Comparison of ENCODE assay signal across 8 cellular contexts in the genomic region with DNA sequence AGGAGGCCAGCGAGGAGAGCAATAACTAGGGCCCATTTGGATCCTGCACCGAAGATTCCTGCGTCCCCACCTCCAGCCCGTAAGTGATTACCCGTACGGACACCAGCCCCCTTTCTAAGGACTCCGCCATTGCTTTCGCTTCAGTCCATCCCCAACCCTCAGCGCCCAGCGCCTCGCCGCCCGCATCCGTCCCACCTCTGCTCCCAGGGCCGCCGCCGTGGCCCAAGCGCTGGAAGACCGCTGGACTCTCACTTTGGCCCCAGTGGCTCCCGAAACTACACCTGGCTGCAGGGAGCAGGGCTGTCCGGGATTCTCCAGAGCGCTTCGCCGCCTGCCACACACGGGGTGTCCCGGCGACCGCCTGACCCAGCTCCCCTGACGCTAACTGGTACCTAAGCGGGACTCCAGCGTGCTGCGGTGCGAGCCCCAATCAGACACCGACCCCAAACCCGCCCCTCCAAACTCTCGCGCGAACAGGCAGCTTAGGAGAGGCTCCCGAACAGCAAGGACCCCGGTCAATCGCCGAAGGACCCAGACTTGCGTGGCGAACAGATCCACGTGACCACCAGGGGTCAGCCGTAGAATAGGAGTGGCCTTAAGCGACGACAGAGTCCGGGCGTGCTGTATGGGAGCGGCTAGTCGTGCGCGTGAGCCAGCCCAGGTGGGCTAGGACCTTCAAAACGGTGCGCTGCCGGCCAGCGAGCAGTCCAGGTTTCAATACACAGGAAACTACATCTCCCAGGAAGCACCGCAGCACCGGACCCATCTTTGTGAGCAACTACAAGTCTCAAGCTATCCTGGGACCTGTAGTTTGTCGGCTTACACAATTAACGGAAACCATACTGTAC. TPM values are rescaled to one million over a fixed set of nuclear protein-coding genes. Genes with fewer than 3 reads are reported as not detected.
DNase-seq lines count a peak whose midpoint lies in the region; ATAC-seq and TF ChIP-seq lines count a peak whose summit lies in the region.

CNPY2 (minus strand) TSS at position 363 of the 848 bp plus-strand sequence. CDS start 771 bp downstream, outside the sequence.

- H3K23me2 ChIP-seq in H9 (ENCODE audit: insufficient read length, low read depth, low read length, poor library complexity, severe bottlenecking), result peaks cover 6% of the 10 kb centered on the region

- peaks cover 7 to 42% (median 26%) of the 10 kb centered on the region in 3 experiments; a peak in 6 of 7 replicates for H3K36me3 Mint-ChIP-seq in H9 (ENCODE audit: insufficient read depth in 1 of 3, low read depth in 3 of 3)
- peaks cover 24% of the 10 kb centered on the region for H3K36me3 Mint-ChIP-seq in nephron progenitor cell (ENCODE audit: low read depth)

- H3K9me3 ChIP-seq in ES-I3 (ENCODE audit: control insufficient read depth, insufficient read depth, low read length) (no peaks in the 10 kb centered on the region), H9 (ENCODE audit: control insufficient read depth, low read depth, low read length) (no peaks in the 10 kb centered on the region), MG63 (no peaks in the 10 kb centered on the region)

- H2BK12ac ChIP-seq in H9 (ENCODE audit: insufficient read length, low read depth, low read length), result no peak within 1 kb of the TSS

- peaks cover 7% of the 10 kb centered on the region; the same call in 1 of the 2 replicates for H3K79me2 ChIP-seq in H9 (ENCODE audit: insufficient read depth, low read length)

- H3K79me1 ChIP-seq in H9 (ENCODE audit: insufficient read depth, low read depth, low read length, poor library complexity, severe bottlenecking), result peaks cover 7% of the 10 kb centered on the region

- H3K4me1 ChIP-seq in ES-I3 (ENCODE audit: insufficient read depth, low read length), result peaks cover 5% of the 10 kb centered on the region; the same call in 1 of the 2 replicates
- no peaks in the 10 kb centered on the region for H3K4me1 ChIP-seq in H9 (ENCODE audit: insufficient read depth, low read length)

- H3K14ac ChIP-seq in H9 (ENCODE audit: insufficient read depth, low read length), result peak within 1 kb of the TSS; percentile 84

- peak within 1 kb of the TSS; percentile 70 for H3K18ac ChIP-seq in H9 (ENCODE audit: insufficient read length, low read depth, low read length)

- H4K8ac ChIP-seq in H9 (replicated peaks; ENCODE audit: insufficient read length, low read depth, low read length), result peak within 1 kb of the TSS; percentile 67

- DNase-seq in H9, result peak; percentile 100
- DNase-seq in MG63, result peak; percentile 98
- peak; percentile 98 for DNase-seq in SHP77 treated with DMSO at 0.1 percent for 48 hours (lab: John Stamatoyannopoulos, UW)
- peak; percentile 96 for DNase-seq in activated effector memory CD4-positive, alpha-beta T cell treated with anti-CD3 and anti-CD28 coated beads, Interleukin-2, amount 50 U/mL, for 16 hours
- peak; percentile 93 for DNase-seq in fibroblast of the conjunctiva (ENCODE audit: low read depth)
- DNase-seq in nephron progenitor cell, result peak; percentile 95
- peak; percentile 93 to 94 for DNase-seq in stimulated activated naive CD8-positive, alpha-beta T cell treated with anti-CD3 and anti-CD28 coated beads, Interleukin-15, amount 100 ng/mL, for 72 hours

- no peak within 1 kb of the TSS for H2BK20ac ChIP-seq in H9 (ENCODE audit: low read depth, low read length, poor library complexity, severe bottlenecking)

- peaks cover 5 to 11% of the 10 kb centered on the region in 2 experiments; a peak in 2 of 4 replicates for H3K4me1 Mint-ChIP-seq in H9
- peaks cover 18% of the 10 kb centered on the region for H3K4me1 Mint-ChIP-seq in nephron progenitor cell
- H3K4me1 Mint-ChIP-seq in stimulated activated naive CD8-positive, alpha-beta T cell treated with anti-CD3 and anti-CD28 coated beads, Interleukin-15, amount 100 ng/mL, for 72 hours, result peaks cover 25% of the 10 kb centered on the region

- H4K91ac ChIP-seq in H9 (ENCODE audit: insufficient read length, low read depth, low read length), result peak within 1 kb of the TSS; percentile 29

- peak; percentile 94 for ATAC-seq in stimulated activated naive CD8-positive, alpha-beta T cell treated with anti-CD3 and anti-CD28 coated beads, Interleukin-15, amount 100 ng/mL, for 72 hours

- no peak within 1 kb of the TSS for H3K23ac ChIP-seq in H9 (ENCODE audit: insufficient read length, low read depth, low read length)

- H3K27me3 ChIP-seq in H9 (ENCODE audit: insufficient read depth, low read length) (no peaks in the 10 kb centered on the region), MG63 (no peaks in the 10 kb centered on the region)

- no peak within 1 kb of the TSS for H3T11ph ChIP-seq in H9 (ENCODE audit: low read length)

- H2AK5ac ChIP-seq in H9 (ENCODE audit: insufficient read length, low read length), result no peak within 1 kb of the TSS

- H3K27me3 Mint-ChIP-seq in H9 (ENCODE audit: low read depth) (no peaks in the 10 kb centered on the region), nephron progenitor cell (ENCODE audit: low read depth, poor library complexity) (no peaks in the 10 kb centered on the region)
- no peaks in the 10 kb centered on the region for H3K27me3 Mint-ChIP-seq in stimulated activated naive CD8-positive, alpha-beta T cell treated with anti-CD3 and anti-CD28 coated beads, Interleukin-15, amount 100 ng/mL, for 72 hours

- H3K56ac ChIP-seq in H9 (ENCODE audit: insufficient read length, low read depth, low read length), result no peak within 1 kb of the TSS

- H3K27ac ChIP-seq in H9 (ENCODE audit: insufficient read length, low read depth, low read length), result peak within 1 kb of the TSS; percentile 38

- H3K36me3 ChIP-seq in ES-I3 (ENCODE audit: insufficient read depth, low read length), result peaks cover 17% of the 10 kb centered on the region; the same call in 1 of the 2 replicates
- peaks cover 30% of the 10 kb centered on the region for H3K36me3 ChIP-seq in MG63

- H3K9ac ChIP-seq in ES-I3 (ENCODE audit: low read depth, low read length) (peak within 1 kb of the TSS; percentile 88), H9 (ENCODE audit: extremely low read depth, insufficient read length, low read length) (peak within 1 kb of the TSS; percentile 96)

- WGBS in H9 (ENCODE audit: extremely low coverage, insufficient read length, low lambda C conversion rate), result no CpG with 5 or more reads among the region's 62 CpGs

- H3K9me3 Mint-ChIP-seq in H9 (no peaks in the 10 kb centered on the region), nephron progenitor cell (no peaks in the 10 kb centered on the region)
- no peaks in the 10 kb centered on the region for H3K9me3 Mint-ChIP-seq in stimulated activated naive CD8-positive, alpha-beta T cell treated with anti-CD3 and anti-CD28 coated beads, Interleukin-15, amount 100 ng/mL, for 72 hours

- H2BK120ac ChIP-seq in H9 (ENCODE audit: low read depth, low read length, poor library complexity, severe bottlenecking), result no peak within 1 kb of the TSS

- H3K4me3 Mint-ChIP-seq in H9 (peak within 1 kb of the TSS; percentile 98), nephron progenitor cell (peak within 1 kb of the TSS; percentile 98)
- H3K4me3 Mint-ChIP-seq in stimulated activated naive CD8-positive, alpha-beta T cell treated with anti-CD3 and anti-CD28 coated beads, Interleukin-15, amount 100 ng/mL, for 72 hours, result peak within 1 kb of the TSS; percentile 95 to 100

- peak within 1 kb of the TSS; percentile 73 for H4K5ac ChIP-seq in H9 (ENCODE audit: insufficient read length, low read depth, low read length)

- H3K4me2 ChIP-seq in H9 (ENCODE audit: insufficient read depth, insufficient read length, low read length), result peak within 1 kb of the TSS; percentile 89

- H2AFZ ChIP-seq in H9 (ENCODE audit: low read length), result no peak within 1 kb of the TSS

- H4K20me1 ChIP-seq in H9 (ENCODE audit: control insufficient read depth, insufficient read depth, insufficient read length), result no peaks in the 10 kb centered on the region

- H3K4ac ChIP-seq in H9 (ENCODE audit: low read depth, low read length), result peak within 1 kb of the TSS; percentile 39; the same call in 1 of the 2 replicates

- TF ChIP-seq CTCF in H9 (conservative IDR thresholded peaks at IDR 0.05) (peak; percentile 38; the same call in 2 of the 3 replicates), nephron progenitor cell (IDR thresholded peaks at IDR 0.05) (no peak)

- H2BK5ac ChIP-seq in H9 (ENCODE audit: insufficient read length, low read length), result peak within 1 kb of the TSS; percentile 48

- peak within 1 kb of the TSS; percentile 87 for H3K4me3 ChIP-seq in MG63

- no peak within 1 kb of the TSS for H2BK15ac ChIP-seq in H9 (ENCODE audit: low read depth, low read length)

- H3K27ac Mint-ChIP-seq in H9, result peak within 1 kb of the TSS; percentile 99
- peak within 1 kb of the TSS; percentile 99 for H3K27ac Mint-ChIP-seq in nephron progenitor cell
- peak within 1 kb of the TSS; percentile 97 to 100 for H3K27ac Mint-ChIP-seq in stimulated activated naive CD8-positive, alpha-beta T cell treated with anti-CD3 and anti-CD28 coated beads, Interleukin-15, amount 100 ng/mL, for 72 hours

RNA-seq across cellular contexts. Expression of gene CNPY2, which starts in this region (rescaled TPM):
- 203 and 221 TPM in 2 replicates for total RNA-seq in H9 (2021)
- 126 and 157 TPM in 2 replicates for total RNA-seq in MG63 (2014; rRNA removed; shearing (Covaris generic); ENCODE audit: low replicate concordance)

Comparison
In these comparisons a context has a peak if more than half of its experiments do, and no peak if none do; other contexts are left out.
1. Peak in every context shown above with its lines: DNase-seq, ATAC-seq, H3K4me3 ChIP-seq and H3K27ac ChIP-seq.